In genomic region chr10:24723788-24724380, GRCh38 we compare ENCODE assay signal across 8 cellular contexts. TPM values are rescaled to one million over a fixed set of nuclear protein-coding genes. Genes with fewer than 3 reads are reported as not detected.
DNase-seq lines count a peak whose midpoint lies in the region; TF ChIP-seq lines count a peak whose summit lies in the region.

Gene ARHGAP21, minus strand, starts transcription at chr10:24723887. Its CDS starts 1,988 bp downstream, at chr10:24721899.

- H3K9me3 Mint-ChIP-seq in activated CD4-positive, alpha-beta T cell treated with anti-CD3 and anti-CD28 coated beads, Interleukin-2, amount 10 ng/mL, durations not matched to agents 7 days and 5 days: no peaks in the 10 kb centered on the region

- no peaks in the 10 kb centered on the region; the same call in 1 of the 2 replicates for H3K36me3 ChIP-seq in HAP-1 (replicated peaks)
- no peaks in the 10 kb centered on the region for H3K36me3 ChIP-seq in ectodermal cell (ENCODE audit: control insufficient read depth, insufficient read depth, low read length)

- H3K27me3 Mint-ChIP-seq in activated CD4-positive, alpha-beta T cell treated with anti-CD3 and anti-CD28 coated beads, Interleukin-2, amount 10 ng/mL, durations not matched to agents 7 days and 5 days: peaks cover 3% of the 10 kb centered on the region

- TF ChIP-seq CTCF in GM12864 (IDR thresholded peaks at IDR 0.05; ENCODE audit: low read depth, low read length, missing control alignments) (peak; percentile 5), lower leg skin (IDR thresholded peaks at IDR 0.05) (no peak)

- in situ Hi-C loops in HAP-1 (cut with MboI; ENCODE audit: low sequenced_read_pairs): no loop called here

- CTCF ChIA-PET in activated CD4-positive, alpha-beta T cell treated with anti-CD3 and anti-CD28 coated beads, Interleukin-2, amount 10 ng/mL, durations not matched to agents 7 days and 5 days (lab: Charles Lee): interaction anchor here (1.4 to 2.2 kb wide), 2 partner anchors 14 to 40 kb away, joined by 4 to 13 read pairs; no protein-coding TSS in a partner anchor

- H3K27ac ChIP-seq in ectodermal cell (ENCODE audit: insufficient read depth, low read depth, low read length, poor library complexity, severe bottlenecking): peak within 1 kb of the TSS; percentile 68

- peak within 1 kb of the TSS; percentile 90 for H3K4me3 Mint-ChIP-seq in activated CD4-positive, alpha-beta T cell treated with anti-CD3 and anti-CD28 coated beads, Interleukin-2, amount 10 ng/mL, durations not matched to agents 7 days and 5 days

- POLR2A ChIA-PET in activated CD4-positive, alpha-beta T cell treated with anti-CD3 and anti-CD28 coated beads, Interleukin-2, amount 10 ng/mL, durations not matched to agents 7 days and 5 days (lab: Charles Lee): interaction anchor here (0.6 kb wide), 2 partner anchors 21 to 107 kb away, joined by 3 to 5 read pairs; no protein-coding TSS in a partner anchor

- peak within 1 kb of the TSS; percentile 95 for H3K27ac Mint-ChIP-seq in activated CD4-positive, alpha-beta T cell treated with anti-CD3 and anti-CD28 coated beads, Interleukin-2, amount 10 ng/mL, durations not matched to agents 7 days and 5 days

- H3K4me1 Mint-ChIP-seq in activated CD4-positive, alpha-beta T cell treated with anti-CD3 and anti-CD28 coated beads, Interleukin-2, amount 10 ng/mL, durations not matched to agents 7 days and 5 days: peaks cover 33% of the 10 kb centered on the region

- peak within 1 kb of the TSS; percentile 76 for H3K4me3 ChIP-seq in GM12864 (ENCODE audit: low read depth, low read length)
- H3K4me3 ChIP-seq in HAP-1: peak within 1 kb of the TSS; percentile 63
- H3K4me3 ChIP-seq in ectodermal cell (ENCODE audit: insufficient read depth, low read depth, low read length): peak within 1 kb of the TSS; percentile 75
- H3K4me3 ChIP-seq in lower leg skin (ENCODE audit: low read depth, poor library complexity, severe bottlenecking): peak within 1 kb of the TSS; percentile 80

- intact Hi-C loops in lower leg skin (cut with DNase I; ENCODE audit: low total_unique reads): no loop called here

- no peak for TF ChIP-seq POLR2A in lower leg skin (IDR thresholded peaks at IDR 0.05)

- peaks cover 17% of the 10 kb centered on the region for H3K4me1 ChIP-seq in HAP-1
- peaks cover 9% of the 10 kb centered on the region for H3K4me1 ChIP-seq in ectodermal cell (ENCODE audit: control insufficient read depth, insufficient read depth, low read length)

- DNase-seq in GM12864 (ENCODE audit: low read depth): no peak
- peak; percentile 74 to 77 for DNase-seq in HAP-1 (ENCODE audit: low spot score in 2 of 2)
- DNase-seq in NCI-H1092 (lab: John Stamatoyannopoulos, UW): peak; percentile 22
- DNase-seq in activated CD4-positive, alpha-beta T cell treated with anti-CD3 and anti-CD28 coated beads, Interleukin-2, amount 10 ng/mL, durations not matched to agents 7 days and 5 days: peak; percentile 50
- peak; percentile 65 to 94 for DNase-seq in lower leg skin (ENCODE audit: low spot score in 2 of 2)
- DNase-seq in stimulated activated CD4-positive, alpha-beta T cell treated with anti-CD3 and anti-CD28 coated beads, Interleukin-4, amount 100 ng/mL, for 4 hours: peak; percentile 31 to 40
- no peak for DNase-seq in NOMO-1 treated with DMSO at 0.1 percent for 48 hours (lab: John Stamatoyannopoulos, UW; ENCODE audit: unreplicated experiment)

- H3K36me3 Mint-ChIP-seq in activated CD4-positive, alpha-beta T cell treated with anti-CD3 and anti-CD28 coated beads, Interleukin-2, amount 10 ng/mL, durations not matched to agents 7 days and 5 days (ENCODE audit: low read depth): peaks cover 6% of the 10 kb centered on the region

- H3K27me3 ChIP-seq in HAP-1 (ENCODE audit: low read depth) (no peaks in the 10 kb centered on the region), ectodermal cell (ENCODE audit: control insufficient read depth, insufficient read depth, low read length, poor library complexity, severe bottlenecking) (peaks cover 9% of the 10 kb centered on the region)

- H3K9me3 ChIP-seq in HAP-1: no peaks in the 10 kb centered on the region
- H3K9me3 ChIP-seq in ectodermal cell (ENCODE audit: control insufficient read depth, low read length): no peaks in the 10 kb centered on the region

- 0% methylated on average over 46 of the region's 46 CpGs for WGBS in ectodermal cell, 2 experiments
- WGBS in lower leg skin, 2 donors: 0 to 2% methylated on average over 21 to 45 of the region's 46 CpGs

RNA-seq across cellular contexts. Expression of gene ARHGAP21, which starts in this region (rescaled TPM):
- total RNA-seq in activated CD4-positive, alpha-beta T cell treated with anti-CD3 and anti-CD28 coated beads, Interleukin-2, amount 10 ng/mL, durations not matched to agents 7 days and 5 days: 10 to 100 TPM; 26.1 to 27.4 TPM
- polyA plus RNA-seq in ectodermal cell (2013, experiment 1 of 4): 49.7 TPM
- polyA plus RNA-seq in ectodermal cell (2013, experiment 2 of 4): 54.9 TPM
- 44.1 TPM for polyA plus RNA-seq in ectodermal cell (2013, experiment 3 of 4)
- polyA plus RNA-seq in ectodermal cell (2013, experiment 4 of 4): 52.6 TPM
- 10 to 100 TPM; 26.5 to 43.6 (median 31.6) TPM for total RNA-seq in lower leg skin

Comparison
In these comparisons a context has a peak if more than half of its experiments do, and no peak if none do; other contexts are left out.
1. DNase-seq: peak in HAP-1 (2 of 2), NCI-H1092 (single experiment), activated CD4-positive, alpha-beta T cell treated with anti-CD3 and anti-CD28 coated beads, Interleukin-2, amount 10 ng/mL, durations not matched to agents 7 days and 5 days (single experiment), lower leg skin (2 of 2) and stimulated activated CD4-positive, alpha-beta T cell treated with anti-CD3 and anti-CD28 coated beads, Interleukin-4, amount 100 ng/mL, for 4 hours (2 of 2); none in GM12864 (single experiment) and NOMO-1 treated with DMSO at 0.1 percent for 48 hours (single experiment).
2. Peak in every context shown above with its lines, with median percentiles within 50 percentile points of each other: H3K4me3 ChIP-seq.